8 cellular contexts compared by ENCODE assay signal in genomic region chr7:101124376-101125056, GRCh38. TPM values are rescaled to one million over a fixed set of nuclear protein-coding genes. Genes with fewer than 3 reads are reported as not detected.
DNase-seq lines count a peak whose midpoint lies in the region; ATAC-seq and TF ChIP-seq lines count a peak whose summit lies in the region.

No MANE protein-coding gene starts in this region.

- H3K79me2 ChIP-seq in osteoblast (ENCODE audit: insufficient read depth, low read length): peaks cover 27% of the 10 kb centered on the region

- peak overlapping the region; percentile 28 for H3K4me2 ChIP-seq in osteoblast (ENCODE audit: insufficient read depth, low read length)

- no peak overlapping the region for H3K4me3 ChIP-seq in osteoblast (ENCODE audit: insufficient read depth, low read length)

- DNase-seq in EH (ENCODE audit: low read depth) (peak; percentile 93), NCI-H460 (ENCODE audit: extremely low read depth, low read depth) (peak; percentile 44), dermis blood vessel endothelial cell (peak; percentile 89), osteoblast (ENCODE audit: insufficient read length, low spot score, missing footprints) (peak; percentile 21), sciatic nerve (ENCODE audit: low spot score) (no peak), superior temporal gyrus (ENCODE audit: extremely low spot score) (no peak)
- no peak for DNase-seq in activated CD4-positive, alpha-beta T cell treated with anti-CD3 and anti-CD28 coated beads for 1 hour

- H3K4me1 ChIP-seq in osteoblast (ENCODE audit: insufficient read depth, low read length): peaks cover 69% of the 10 kb centered on the region

- H3K27ac ChIP-seq in osteoblast (ENCODE audit: low read depth, low read length): peak overlapping the region; percentile 98

- no peak overlapping the region for H2AFZ ChIP-seq in osteoblast (ENCODE audit: low read length)

- ATAC-seq in sciatic nerve: no peak
- ATAC-seq in GM21447 (IDR thresholded peaks at IDR 0.05; ENCODE audit: unreplicated experiment): no peak

- no peaks in the 10 kb centered on the region for H3K27me3 ChIP-seq in osteoblast (ENCODE audit: insufficient read depth, low read length)

- intact Hi-C loops in sciatic nerve (cut with DNase I): no loop called here

- no peaks in the 10 kb centered on the region for H3K9me3 ChIP-seq in osteoblast (ENCODE audit: low read depth, low read length)

- peaks cover 18% of the 10 kb centered on the region for H4K20me1 ChIP-seq in osteoblast (ENCODE audit: insufficient read depth, low read length)

- peaks cover 15% of the 10 kb centered on the region for H3K36me3 ChIP-seq in osteoblast (ENCODE audit: insufficient read depth, low read length)

- no peak for TF ChIP-seq CTCF in osteoblast (IDR thresholded peaks at IDR 0.05; ENCODE audit: extremely low read depth, low read depth, low read length)

RNA-seq across cellular contexts. Expression of gene SERPINE1, which starts 2.4 kb away (rescaled TPM):
- 11.9 and 12.3 TPM in 2 replicates for total RNA-seq in NCI-H460 (2014; rRNA removed; shearing (Covaris generic))
- 4.2 and 6.7 TPM in 2 replicates for polyA plus RNA-seq in NCI-H460 (2014; cell fraction: nucleus; rRNA removed)
- 289 and 399 TPM in 2 replicates for total RNA-seq in dermis blood vessel endothelial cell
- 237 and 278 TPM in 2 replicates for total RNA-seq in osteoblast
- 7.0 TPM for total RNA-seq in sciatic nerve

RNA-seq across cellular contexts. Expression of gene AP1S1, which starts 29.8 kb away (rescaled TPM):
- total RNA-seq in NCI-H460 (2014; rRNA removed; shearing (Covaris generic)): 125 and 143 TPM in 2 replicates
- polyA plus RNA-seq in NCI-H460 (2014; cell fraction: nucleus; rRNA removed): 181 and 250 TPM in 2 replicates
- total RNA-seq in dermis blood vessel endothelial cell (115 and 144 TPM in 2 replicates), osteoblast (101 and 102 TPM in 2 replicates), sciatic nerve (22.1 TPM)

RNA-seq across cellular contexts. Expression of gene TRIM56, which starts 39.2 kb away (rescaled TPM):
- total RNA-seq in NCI-H460 (2014; rRNA removed; shearing (Covaris generic)): 9.8 and 12.9 TPM in 2 replicates
- polyA plus RNA-seq in NCI-H460 (2014; cell fraction: nucleus; rRNA removed): 20.2 and 28.5 TPM in 2 replicates
- total RNA-seq in dermis blood vessel endothelial cell: 19.6 and 28.0 TPM in 2 replicates
- 13.8 and 14.7 TPM in 2 replicates for total RNA-seq in osteoblast
- total RNA-seq in sciatic nerve: 47.1 TPM

RNA-seq across cellular contexts. Expression of gene VGF, which starts 40.9 kb away (rescaled TPM):
- total RNA-seq in NCI-H460 (2014; rRNA removed; shearing (Covaris generic)): 11.6 and 15.4 TPM in 2 replicates
- 5.5 and 6.0 TPM in 2 replicates for polyA plus RNA-seq in NCI-H460 (2014; cell fraction: nucleus; rRNA removed)
- total RNA-seq in dermis blood vessel endothelial cell (not detected in 2 replicates), osteoblast (0.36 TPM in 1 of 2 replicates, not detected in the other), sciatic nerve (not detected)

RNA-seq across cellular contexts. Expression of gene NAT16, which starts 55.6 kb away (rescaled TPM):
- total RNA-seq in NCI-H460 (2014; rRNA removed; shearing (Covaris generic)): 0.09 TPM in 1 of 2 replicates, not detected in the other
- polyA plus RNA-seq in NCI-H460 (2014; cell fraction: nucleus; rRNA removed): 0.02 TPM in 1 of 2 replicates, not detected in the other
- total RNA-seq in dermis blood vessel endothelial cell (not detected in 2 replicates), osteoblast (not detected in 2 replicates), sciatic nerve (not detected)

Comparison
In these comparisons a context has a peak if more than half of its experiments do, and no peak if none do; other contexts are left out.
1. DNase-seq: peak in EH (single experiment), NCI-H460 (single experiment), dermis blood vessel endothelial cell (single experiment) and osteoblast (single experiment); none in sciatic nerve (single experiment), activated CD4-positive, alpha-beta T cell treated with anti-CD3 and anti-CD28 coated beads for 1 hour (single experiment) and superior temporal gyrus (single experiment).
2. RNA of gene SERPINE1, which starts 2.4 kb away (total RNA-seq): 289 to 399 TPM in dermis blood vessel endothelial cell and 237 to 278 TPM in osteoblast; 11.9 to 12.3 TPM in NCI-H460 and 7.0 TPM in sciatic nerve (single experiment); every median in the first group is over 10 times any median in the second.